In genomic region chrX:10821293-10821692, GRCh38 we compare ENCODE assay signal across 20 cellular contexts.
A peak's percentile ranks its signal among the peaks of the same experiment; 100 is the strongest.
DNase-seq lines count a peak whose midpoint lies in the region; ATAC-seq, FAIRE-seq and TF ChIP-seq lines count a peak whose summit lies in the region.
"Had no signal": no experiment of that assay in that cellular context is flagged by ENCODE, and none has a peak within 500 bp of the region (broad histone marks: within the 10 kb centered on the region; RNA-seq: fewer than 3 reads in every experiment).

No MANE protein-coding gene starts in this region.

- H2BK5ac ChIP-seq in H1 (ENCODE audit: low read depth, low read length), result no peak overlapping the region

- H2AK5ac ChIP-seq in H1 (ENCODE audit: low read depth, low read length), result no peak overlapping the region

- H3K9me3 ChIP-seq in HEK293 (ENCODE audit: control insufficient read depth, insufficient read depth, low read depth, low read length) (no peaks in the 10 kb centered on the region), H1 (ENCODE audit: insufficient read depth in 2 of 2, low read depth in 1 of 2, low read length in 1 of 2) (no peaks in the 10 kb centered on the region), thoracic aorta (no peaks in the 10 kb centered on the region)
- H3K9me3 ChIP-seq: BLaER1 treated with 17β-estradiol and CSF1 and Interleukin-3, amounts not matched to agents 10 nM and 100 nM; SJSA1 had no signal

- no peaks in the 10 kb centered on the region for H3K79me2 ChIP-seq in H1 (ENCODE audit: control insufficient read depth in 1 of 2, insufficient read depth in 2 of 2, low read length in 2 of 2)

- no peaks in the 10 kb centered on the region for H3K9me3 Mint-ChIP-seq in activated CD4-positive, alpha-beta T cell treated with anti-CD3 and anti-CD28 coated beads, Interleukin-2, amount 10 ng/mL, durations not matched to agents 24 days and 14 days

- H3K18ac ChIP-seq in H1 (ENCODE audit: extremely low read depth, low read length), result no peak overlapping the region

- no peaks in the 10 kb centered on the region for H3K36me3 Mint-ChIP-seq in activated CD4-positive, alpha-beta T cell treated with anti-CD3 and anti-CD28 coated beads, Interleukin-2, amount 10 ng/mL, durations not matched to agents 24 days and 14 days (ENCODE audit: low read depth)
- H3K36me3 Mint-ChIP-seq: IgD-negative memory B cell, T-cell had no signal

- H3K27ac Mint-ChIP-seq in activated CD4-positive, alpha-beta T cell treated with anti-CD3 and anti-CD28 coated beads, Interleukin-2, amount 10 ng/mL, durations not matched to agents 24 days and 14 days, result no peak overlapping the region
- H3K27ac Mint-ChIP-seq: IgD-negative memory B cell, T-cell had no signal

- TF ChIP-seq CTCF in GM12865 (IDR thresholded peaks at IDR 0.05; ENCODE audit: insufficient read depth, low read depth, low read length, missing control alignments) (no peak), HEK293 (tag by site-specific recombination; IDR thresholded peaks at IDR 0.05) (no peak), H1 (IDR thresholded peaks at IDR 0.05; ENCODE audit: control extremely low read depth in 1 of 3, insufficient read depth in 1 of 3, low read depth in 1 of 3, low read length in 3 of 3) (no peak), thoracic aorta (IDR thresholded peaks at IDR 0.05) (no peak)

- no peak overlapping the region for H3K4me3 ChIP-seq in GM12865 (ENCODE audit: low read depth, low read length)
- H3K4me3 ChIP-seq in HEK293 (ENCODE audit: low read depth, low read length), result no peak overlapping the region
- H3K4me3 ChIP-seq in H1 (ENCODE audit: extremely low read depth in 1 of 4, insufficient read depth in 2 of 4, low read depth in 3 of 4, low read length in 4 of 4), result no peak overlapping the region
- peak overlapping the region; percentile 21 for H3K4me3 ChIP-seq in thoracic aorta
- H3K4me3 ChIP-seq: BLaER1 treated with 17β-estradiol and CSF1 and Interleukin-3, amounts not matched to agents 10 nM and 100 nM; SJSA1 had no signal

- no peak overlapping the region for H3K9ac ChIP-seq in H1 (replicated peaks in 1 of 4; ENCODE audit: extremely low read depth in 1 of 4, low read depth in 3 of 4, low read length in 3 of 4)
- H3K9ac ChIP-seq: BLaER1 treated with 17β-estradiol and CSF1 and Interleukin-3, amounts not matched to agents 10 nM and 100 nM had no signal

- no peak overlapping the region for H2BK12ac ChIP-seq in H1 (ENCODE audit: low read depth, low read length)

- TF ChIP-seq EP300 in H1 (IDR thresholded peaks at IDR 0.05; ENCODE audit: borderline replicate concordance in 1 of 2, low read depth in 2 of 2, low read length in 2 of 2), result no peak

- H3K4me3 Mint-ChIP-seq in activated CD4-positive, alpha-beta T cell treated with anti-CD3 and anti-CD28 coated beads, Interleukin-2, amount 10 ng/mL, durations not matched to agents 24 days and 14 days, result no peak overlapping the region
- H3K4me3 Mint-ChIP-seq: IgD-negative memory B cell, T-cell had no signal

- no peaks in the 10 kb centered on the region for H3K36me3 ChIP-seq in HEK293 (ENCODE audit: control insufficient read depth in 2 of 2, insufficient read depth in 1 of 2, low read length in 2 of 2)
- H3K36me3 ChIP-seq in H1 (ENCODE audit: control insufficient read depth in 2 of 4, insufficient read depth in 4 of 4, low read length in 3 of 4), result no peaks in the 10 kb centered on the region
- H3K36me3 ChIP-seq in thoracic aorta, result no peaks in the 10 kb centered on the region
- H3K36me3 ChIP-seq: BLaER1 treated with 17β-estradiol and CSF1 and Interleukin-3, amounts not matched to agents 10 nM and 100 nM; SJSA1 had no signal

- H4K91ac ChIP-seq in H1 (replicated peaks; ENCODE audit: insufficient read length, low read length), result no peak overlapping the region

- H3K23ac ChIP-seq in H1 (ENCODE audit: insufficient read length), result no peak overlapping the region

- no peaks in the 10 kb centered on the region for H4K20me1 ChIP-seq in H1 (replicated peaks in 1 of 2; ENCODE audit: control insufficient read depth in 1 of 2, insufficient read depth in 2 of 2, low read length in 2 of 2)
- H4K20me1 ChIP-seq: BLaER1 treated with 17β-estradiol and CSF1 and Interleukin-3, amounts not matched to agents 10 nM and 100 nM had no signal

- POLR2A ChIA-PET in HEK293 (lab: Yijun Ruan, JAX), result no interaction called here
- POLR2A ChIA-PET in H1 (lab: Charles Lee; ENCODE audit: partially characterized antibody), result interaction anchor here (0.6 kb wide), 1 partner anchor 699 kb away, joined by 3 read pairs; no protein-coding TSS in a partner anchor

- no peak overlapping the region for H4K8ac ChIP-seq in H1 (ENCODE audit: extremely low read depth, insufficient read depth, low read length)

- H3K4me1 ChIP-seq in HEK293 (ENCODE audit: control insufficient read depth, insufficient read depth, low read length), result no peaks in the 10 kb centered on the region
- no peaks in the 10 kb centered on the region for H3K4me1 ChIP-seq in H1 (replicated peaks in 1 of 4; ENCODE audit: control insufficient read depth in 3 of 4, insufficient read depth in 4 of 4, low read length in 3 of 4)
- peaks cover 0 to 4% of the 10 kb centered on the region in 2 donors for H3K4me1 ChIP-seq in thoracic aorta (ENCODE audit: control insufficient read depth in 1 of 2, low read depth in 2 of 2)
- H3K4me1 ChIP-seq: BLaER1 treated with 17β-estradiol and CSF1 and Interleukin-3, amounts not matched to agents 10 nM and 100 nM; SJSA1 had no signal

- no peak overlapping the region for H2BK15ac ChIP-seq in H1 (ENCODE audit: low read length)

- peak; percentile 28 for FAIRE-seq in H1 (lab: Jason Lieb, UNC)
- FAIRE-seq: GM12892 had no signal

- no peak for TF ChIP-seq POLR2A in H1 (IDR thresholded peaks at IDR 0.05; ENCODE audit: control extremely low read depth in 1 of 2, low read depth in 2 of 2, low read length in 2 of 2)

- H2BK20ac ChIP-seq in H1 (ENCODE audit: low read length), result no peak overlapping the region

- no peaks in the 10 kb centered on the region for H3K27me3 Mint-ChIP-seq in activated CD4-positive, alpha-beta T cell treated with anti-CD3 and anti-CD28 coated beads, Interleukin-2, amount 10 ng/mL, durations not matched to agents 24 days and 14 days
- H3K27me3 Mint-ChIP-seq: IgD-negative memory B cell, T-cell had no signal

- H3K4me1 Mint-ChIP-seq in activated CD4-positive, alpha-beta T cell treated with anti-CD3 and anti-CD28 coated beads, Interleukin-2, amount 10 ng/mL, durations not matched to agents 24 days and 14 days, result no peaks in the 10 kb centered on the region
- H3K4me1 Mint-ChIP-seq: IgD-negative memory B cell, T-cell had no signal

- H3K27ac ChIP-seq in HEK293 (ENCODE audit: extremely low read depth, low read depth, low read length), result no peak overlapping the region
- H3K27ac ChIP-seq in H1 (ENCODE audit: low read depth, low read length), result no peak overlapping the region
- no peak overlapping the region for H3K27ac ChIP-seq in thoracic aorta
- H3K27ac ChIP-seq: BLaER1 treated with 17β-estradiol and CSF1 and Interleukin-3, amounts not matched to agents 10 nM and 100 nM; RWPE1; SJSA1 had no signal

- no peak overlapping the region for H4K5ac ChIP-seq in H1 (ENCODE audit: insufficient read length, low read depth, low read length)

- peak; percentile 7 for DNase-seq in GM12865 (ENCODE audit: low read depth)
- DNase-seq in H1 (ENCODE audit: low read depth in 1 of 2, low spot score in 2 of 2), result no peak
- no peak for DNase-seq in thoracic aorta (ENCODE audit: low spot score)
- no peak for DNase-seq in activated CD4-positive, alpha-beta T cell treated with anti-CD3 and anti-CD28 coated beads, Interleukin-2, amount 10 ng/mL, durations not matched to agents 24 days and 14 days
- DNase-seq: COR-L47; NCI-H1436 treated with DMSO at 0.1 percent for 48 hours; NCI-H2081; NCI-H2227 treated with DMSO at 0.1 percent for 48 hours; NCI-H524 treated with DMSO at 0.1 percent for 48 hours; NK-92 treated with Interleukin-12 subunit alpha and Interleukin-12 subunit beta, amount 100 ng/mL, for 24 hours; T-cell had no signal

- H3K56ac ChIP-seq in H1 (replicated peaks; ENCODE audit: insufficient read length, low read depth, low read length), result no peak overlapping the region

- no peak overlapping the region for H3K14ac ChIP-seq in H1 (ENCODE audit: insufficient read length)

- H3K4me2 ChIP-seq in H1 (ENCODE audit: insufficient read depth in 1 of 2, low read depth in 2 of 2, low read length in 2 of 2), result no peak overlapping the region
- H3K4me2 ChIP-seq: BLaER1 treated with 17β-estradiol and CSF1 and Interleukin-3, amounts not matched to agents 10 nM and 100 nM had no signal

- no peak overlapping the region for H2AFZ ChIP-seq in H1 (ENCODE audit: low read length)

- no peaks in the 10 kb centered on the region for H3K27me3 ChIP-seq in H1 (replicated peaks in 1 of 4; ENCODE audit: control insufficient read depth in 3 of 4, extremely low read depth in 1 of 4, insufficient read depth in 3 of 4, low read length in 3 of 4)
- H3K27me3 ChIP-seq in thoracic aorta (replicated peaks; ENCODE audit: insufficient read depth), result no peaks in the 10 kb centered on the region
- H3K27me3 ChIP-seq: SJSA1 had no signal

- ATAC-seq in thoracic aorta (ENCODE audit: insufficient number of reproducible peaks, low FRiP score, low read depth), result no peak
- ATAC-seq in esophagus mucosa, result no peak
- no peak for ATAC-seq in GM18909 (IDR thresholded peaks at IDR 0.05; ENCODE audit: poor library complexity, unreplicated experiment)
- ATAC-seq: HCT116, T-cell had no signal

- H3K4ac ChIP-seq in H1 (replicated peaks; ENCODE audit: insufficient read length, low read depth, low read length), result no peak overlapping the region

- no peaks in the 10 kb centered on the region for H3K23me2 ChIP-seq in H1 (ENCODE audit: low read depth, low read length)

- H3K79me1 ChIP-seq in H1 (ENCODE audit: low read depth, low read length), result no peaks in the 10 kb centered on the region

- intact Hi-C loops in activated CD4-positive, alpha-beta T cell treated with anti-CD3 and anti-CD28 coated beads, Interleukin-2, amount 10 ng/mL, durations not matched to agents 24 days and 14 days (cut with micrococcal nuclease), result no loop called here

- H2BK120ac ChIP-seq in H1 (replicated peaks; ENCODE audit: low read depth, low read length), result no peak overlapping the region

- CTCF ChIA-PET in HEK293 (lab: Yijun Ruan, JAX), result no interaction called here
- CTCF ChIA-PET in H1 (lab: Charles Lee; ENCODE audit: partially characterized antibody), result no interaction called here

- TF ChIP-seq RAD21 in H1 (IDR thresholded peaks at IDR 0.05 in 1 of 2, conservative IDR thresholded peaks at IDR 0.05 in 1 of 2; ENCODE audit: low read depth in 2 of 2, low read length in 2 of 2), result no peak

- WGBS in H1 (ENCODE audit: extremely low coverage in 1 of 2, insufficient coverage in 1 of 2, insufficient read length in 1 of 2, insufficient replicate concordance in 2 of 2, low coverage in 1 of 2, low lambda C conversion rate in 2 of 2, missing lambda C conversion rate in 1 of 2), 2 experiments, result 77% methylated on average over 3 of the region's 3 CpGs; no CpG with 5 or more reads in 1 of the 2 experiments

TF ChIP-seq in HEK293, 187 proteins besides CTCF, POLR2A, EP300 and RAD21:
- TF ChIP-seq PRDM1 (tag by site-specific recombination; IDR thresholded peaks at IDR 0.05) (0 out of 2 replicates have a peak, but pooled peaks have one; percentile 19), ZFHX2 (tag by site-specific recombination; conservative IDR thresholded peaks at IDR 0.05) (no peak)
TF ChIP-seq in HEK293: peak in this region for 1.

TF ChIP-seq in H1, 55 proteins besides CTCF, POLR2A, EP300 and RAD21 (continues in another document):
- TF ChIP-seq SP4 (IDR thresholded peaks at IDR 0.05; ENCODE audit: low read length), result no peak
- TF ChIP-seq EZH2 (IDR thresholded peaks at IDR 0.05; ENCODE audit: low read depth, low read length, severe bottlenecking), result no peak
